Comparison of ENCODE assay signal across 8 cellular contexts in the genomic region with DNA sequence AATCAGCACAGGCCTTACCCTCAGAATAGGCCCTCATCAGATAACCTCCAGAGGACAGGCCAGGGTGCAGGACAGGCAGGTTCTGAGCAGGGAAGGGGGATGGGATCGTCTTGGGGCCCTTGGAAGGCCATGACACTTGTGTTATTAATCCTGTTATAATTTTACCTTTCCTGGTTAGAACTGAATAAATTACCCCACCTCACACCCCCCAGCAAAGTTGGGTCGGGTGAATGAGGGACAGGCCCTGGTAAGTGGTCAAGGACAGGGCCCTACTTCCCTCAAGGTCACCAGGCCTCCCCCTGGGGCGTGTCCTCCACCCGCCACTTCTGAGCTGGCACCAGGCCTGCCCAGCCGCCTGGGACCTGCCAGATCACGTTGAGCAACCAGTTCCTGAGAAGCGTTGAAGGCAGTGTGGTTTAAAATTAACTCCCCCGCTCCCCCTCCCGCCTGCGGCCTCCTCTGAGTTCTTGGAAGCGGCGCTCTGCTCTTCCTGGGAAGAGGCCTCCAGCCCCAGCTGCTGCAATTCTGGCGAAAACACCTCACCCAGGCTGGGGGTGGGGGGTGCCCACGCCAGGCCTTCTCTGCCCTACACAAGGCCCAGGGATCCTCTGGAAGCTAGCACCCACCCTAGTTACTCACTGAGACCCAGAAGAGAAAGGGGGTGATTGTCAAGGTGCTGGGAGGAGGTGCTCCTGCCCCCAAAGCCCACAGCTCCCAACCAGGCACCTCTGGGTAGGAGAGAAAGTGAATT. TPM values are rescaled to one million over a fixed set of nuclear protein-coding genes. Genes with fewer than 3 reads are reported as not detected.
DNase-seq lines count a peak whose midpoint lies in the region; ATAC-seq and TF ChIP-seq lines count a peak whose summit lies in the region.

No MANE protein-coding gene starts in this region.

- peak overlapping the region; percentile 98 for H3K27ac ChIP-seq in cardiac muscle cell
- H3K27ac ChIP-seq in uterus, result peak overlapping the region; percentile 94 to 96

- H3K36me3 ChIP-seq in cardiac muscle cell (no peaks in the 10 kb centered on the region), uterus (no peaks in the 10 kb centered on the region)

- TF ChIP-seq CTCF in cardiac muscle cell (IDR thresholded peaks at IDR 0.05; ENCODE audit: low read depth, low read length), result no peak
- TF ChIP-seq CTCF in uterus (IDR thresholded peaks at IDR 0.05), result peak in 1 of 4 experiments; percentile 14

- DNase-seq in SIG-M5 treated with dmso at 0.1 percent for 504 hours (lab: John Stamatoyannopoulos, UW; ENCODE audit: unreplicated experiment) (peak; percentile 95), SIG-M5 (lab: John Stamatoyannopoulos, UW) (no peak), Kasumi-1 (lab: John Stamatoyannopoulos, UW) (peak; percentile 97), SKM-1 (lab: John Stamatoyannopoulos, UW; ENCODE audit: unreplicated experiment) (peak; percentile 92), cardiac muscle cell (ENCODE audit: low read depth in 1 of 2, low spot score in 1 of 2) (peak; percentile 91 to 99), renal cortical epithelial cell (ENCODE audit: low read depth) (peak; percentile 97), uterus (peak; percentile 97)
- DNase-seq in activated naive CD8-positive, alpha-beta T cell treated with anti-CD3 and anti-CD28 coated beads, Interleukin-2, amount 10 ng/mL, durations not matched to agents 7 days and 5 days, result peak; percentile 85

- peak; percentile 40 for ATAC-seq in activated naive CD8-positive, alpha-beta T cell treated with anti-CD3 and anti-CD28 coated beads, Interleukin-2, amount 10 ng/mL, durations not matched to agents 7 days and 5 days (ENCODE audit: low read depth)

- H3K4me1 ChIP-seq in cardiac muscle cell (ENCODE audit: low read depth) (peaks cover 29% of the 10 kb centered on the region), uterus (peaks cover 29 to 37% of the 10 kb centered on the region in 2 donors)

- H3K36me3 Mint-ChIP-seq in activated naive CD8-positive, alpha-beta T cell treated with anti-CD3 and anti-CD28 coated beads, Interleukin-2, amount 10 ng/mL, durations not matched to agents 7 days and 5 days, result peaks cover 49% of the 10 kb centered on the region

- POLR2A ChIA-PET in activated naive CD8-positive, alpha-beta T cell treated with anti-CD3 and anti-CD28 coated beads, Interleukin-2, amount 10 ng/mL, durations not matched to agents 7 days and 5 days (lab: Charles Lee), result interaction anchor here (0.5 to 25.9 kb wide), 10 partner anchors 11 to 1676 kb away, joined by 3 to 3572 read pairs (median 7); a partner anchor contains a TSS

- peak in 1 of 2 donors; percentile 39 for TF ChIP-seq POLR2A in uterus (IDR thresholded peaks at IDR 0.05)

- H3K27ac Mint-ChIP-seq in activated naive CD8-positive, alpha-beta T cell treated with anti-CD3 and anti-CD28 coated beads, Interleukin-2, amount 10 ng/mL, durations not matched to agents 7 days and 5 days, result peak overlapping the region; percentile 100

- H3K27me3 ChIP-seq in cardiac muscle cell (no peaks in the 10 kb centered on the region), uterus (no peaks in the 10 kb centered on the region)

- no peaks in the 10 kb centered on the region for H3K27me3 Mint-ChIP-seq in activated naive CD8-positive, alpha-beta T cell treated with anti-CD3 and anti-CD28 coated beads, Interleukin-2, amount 10 ng/mL, durations not matched to agents 7 days and 5 days

- intact Hi-C loops in uterus (cut with DNase I; ENCODE audit: low total_unique reads), result no loop called here

- no peaks in the 10 kb centered on the region for H3K9me3 Mint-ChIP-seq in activated naive CD8-positive, alpha-beta T cell treated with anti-CD3 and anti-CD28 coated beads, Interleukin-2, amount 10 ng/mL, durations not matched to agents 7 days and 5 days

- H3K4me3 Mint-ChIP-seq in activated naive CD8-positive, alpha-beta T cell treated with anti-CD3 and anti-CD28 coated beads, Interleukin-2, amount 10 ng/mL, durations not matched to agents 7 days and 5 days, result peak overlapping the region; percentile 97

- H3K4me1 Mint-ChIP-seq in activated naive CD8-positive, alpha-beta T cell treated with anti-CD3 and anti-CD28 coated beads, Interleukin-2, amount 10 ng/mL, durations not matched to agents 7 days and 5 days, result peaks cover 80% of the 10 kb centered on the region

- no peaks in the 10 kb centered on the region for H3K9me3 ChIP-seq in cardiac muscle cell (ENCODE audit: low read depth)
- H3K9me3 ChIP-seq in uterus, result no peaks in the 10 kb centered on the region

- H3K4me3 ChIP-seq in cardiac muscle cell (no peak overlapping the region), uterus (peak overlapping the region in 1 of 2 donors; percentile 5)

RNA-seq across cellular contexts. Expression of a gene that starts 10.6 kb away (rescaled TPM):
- 100 to 1,000 TPM; 365 to 400 TPM for total RNA-seq in activated naive CD8-positive, alpha-beta T cell treated with anti-CD3 and anti-CD28 coated beads, Interleukin-2, amount 10 ng/mL, durations not matched to agents 7 days and 5 days
- total RNA-seq in cardiac muscle cell (6.9 and 8.2 TPM in 2 replicates), renal cortical epithelial cell (1.9 and 6.4 TPM in 2 replicates), uterus (10 to 100 TPM in 1 of 4 donors, 1 to 10 TPM in 2, not detected in 1; 2.1 to 12.3 (median 5.6) TPM)
- 6.4 and 11.7 TPM in 2 replicates for polyA plus RNA-seq in cardiac muscle cell

RNA-seq across cellular contexts. Expression of a gene that starts 15.9 kb away (rescaled TPM):
- 100 to 1,000 TPM; 176 to 195 TPM for total RNA-seq in activated naive CD8-positive, alpha-beta T cell treated with anti-CD3 and anti-CD28 coated beads, Interleukin-2, amount 10 ng/mL, durations not matched to agents 7 days and 5 days
- total RNA-seq in cardiac muscle cell, result 88.2 and 94.7 TPM in 2 replicates
- 77.3 and 94.2 TPM in 2 replicates for polyA plus RNA-seq in cardiac muscle cell
- total RNA-seq in renal cortical epithelial cell, result 51.7 and 72.4 TPM in 2 replicates
- 10 to 100 TPM; 22.0 to 39.1 (median 29.0) TPM for total RNA-seq in uterus

RNA-seq across cellular contexts. Expression of a gene that starts 31.7 kb away (rescaled TPM):
- 100 to 1,000 TPM in 1 of 2 experiments, 10 to 100 TPM in 1; 97.4 to 102 TPM for total RNA-seq in activated naive CD8-positive, alpha-beta T cell treated with anti-CD3 and anti-CD28 coated beads, Interleukin-2, amount 10 ng/mL, durations not matched to agents 7 days and 5 days
- total RNA-seq in cardiac muscle cell, result 13.8 and 23.3 TPM in 2 replicates
- polyA plus RNA-seq in cardiac muscle cell, result 33.9 and 37.4 TPM in 2 replicates
- total RNA-seq in renal cortical epithelial cell, result 14.2 and 27.6 TPM in 2 replicates
- 10 to 100 TPM in 2 of 4 donors, 1 to 10 TPM in 1, under 1 TPM in 1; 0.77 to 26.5 (median 11.4) TPM for total RNA-seq in uterus

RNA-seq across cellular contexts. Expression of a gene that starts 33.5 kb away (rescaled TPM):
- total RNA-seq in activated naive CD8-positive, alpha-beta T cell treated with anti-CD3 and anti-CD28 coated beads, Interleukin-2, amount 10 ng/mL, durations not matched to agents 7 days and 5 days, result 10 to 100 TPM; 53.2 to 58.4 TPM
- 34.1 and 39.4 TPM in 2 replicates for total RNA-seq in cardiac muscle cell
- polyA plus RNA-seq in cardiac muscle cell, result 33.6 and 37.0 TPM in 2 replicates
- 7.3 and 11.1 TPM in 2 replicates for total RNA-seq in renal cortical epithelial cell
- 10 to 100 TPM in 3 of 4 donors, 1 to 10 TPM in 1; 7.1 to 21.0 (median 20.7) TPM for total RNA-seq in uterus

Comparison
In these comparisons a context has a peak if more than half of its experiments do, and no peak if none do; other contexts are left out.
1. RNA of a gene that starts 10.6 kb away (total RNA-seq): 365 to 400 TPM in activated naive CD8-positive, alpha-beta T cell treated with anti-CD3 and anti-CD28 coated beads, Interleukin-2, amount 10 ng/mL, durations not matched to agents 7 days and 5 days; 6.9 to 8.2 TPM in cardiac muscle cell, 1.9 to 6.4 TPM in renal cortical epithelial cell and 2.1 to 12.3 TPM in uterus; every median in the first group is over 10 times any median in the second.